Comparison of ENCODE assay signal across 16 cellular contexts in genomic region chr14:61107148-61107641, GRCh38.
DNase-seq lines count a peak whose midpoint lies in the region; ATAC-seq, FAIRE-seq and TF ChIP-seq lines count a peak whose summit lies in the region.
"Had no signal": no experiment of that assay in that cellular context is flagged by ENCODE, and none has a peak within 500 bp of the region (broad histone marks: within the 10 kb centered on the region; RNA-seq: fewer than 3 reads in every experiment).

No MANE protein-coding gene starts in this region.

- no peaks in the 10 kb centered on the region for H3K36me3 Mint-ChIP-seq in activated T-cell treated with anti-CD3 and anti-CD28 coated beads, Interleukin-2, amount 50 U/mL, for 72 hours (ENCODE audit: insufficient read depth in 2 of 2)
- H3K36me3 Mint-ChIP-seq: naive B cell; stimulated activated effector memory CD8-positive, alpha-beta T cell treated with anti-CD3 and anti-CD28 coated beads, Interleukin-12 subunit alpha, Interleukin-12 subunit beta, amount 100 ng/mL, for 72 hours had no signal

- CTCF ChIA-PET in RWPE1 (lab: Yijun Ruan, JAX), result no interaction called here

- no peak for TF ChIP-seq CTCF in RWPE1 (conservative IDR thresholded peaks at IDR 0.05; ENCODE audit: low read depth)

- no peak for FAIRE-seq in HTR-8/SVneo (lab: Jason Lieb, UNC)

- peak; percentile 72 for DNase-seq in GM03348 (ENCODE audit: low spot score)
- DNase-seq in RWPE1 (ENCODE audit: low spot score), result no peak
- peak; percentile 51 for DNase-seq in fibroblast of the conjunctiva (ENCODE audit: low read depth)
- DNase-seq in sciatic nerve (ENCODE audit: low spot score), result peak; percentile 69
- no peak for DNase-seq in glomerular visceral epithelial cell (ENCODE audit: extremely low spot score)
- no peak for DNase-seq in activated T-cell treated with anti-CD3 and anti-CD28 coated beads, Interleukin-2, amount 50 U/mL, for 72 hours
- DNase-seq in HTR-8/SVneo (ENCODE audit: insufficient read length, low spot score), result no peak
- DNase-seq in SIG-M5 (lab: John Stamatoyannopoulos, UW), result no peak
- DNase-seq: activated naive CD8-positive, alpha-beta T cell treated with anti-CD3 and anti-CD28 coated beads for 36 hours; DMS 273 treated with DMSO at 0.1 percent for 48 hours; naive B cell; NCI-H2081 treated with DMSO at 0.1 percent for 48 hours had no signal

- peaks cover 23% of the 10 kb centered on the region for H3K4me1 Mint-ChIP-seq in activated T-cell treated with anti-CD3 and anti-CD28 coated beads, Interleukin-2, amount 50 U/mL, for 72 hours (ENCODE audit: low read depth)
- H3K4me1 Mint-ChIP-seq: central memory CD8-positive, alpha-beta T cell; naive B cell had no signal

- no peaks in the 10 kb centered on the region for H3K9me3 Mint-ChIP-seq in activated T-cell treated with anti-CD3 and anti-CD28 coated beads, Interleukin-2, amount 50 U/mL, for 72 hours
- H3K9me3 Mint-ChIP-seq: stimulated activated effector memory CD8-positive, alpha-beta T cell treated with anti-CD3 and anti-CD28 coated beads, Interleukin-12 subunit alpha, Interleukin-12 subunit beta, amount 100 ng/mL, for 72 hours had no signal

- H3K27ac ChIP-seq in RWPE1, result peak overlapping the region; percentile 22; the same call in 1 of the 2 replicates
- H3K27ac ChIP-seq: hepatocyte had no signal

- intact Hi-C loops in sciatic nerve (cut with DNase I), result no loop called here

- H3K4me3 Mint-ChIP-seq in activated T-cell treated with anti-CD3 and anti-CD28 coated beads, Interleukin-2, amount 50 U/mL, for 72 hours, result no peak overlapping the region
- H3K4me3 Mint-ChIP-seq: activated naive CD8-positive, alpha-beta T cell treated with anti-CD3 and anti-CD28 coated beads for 36 hours; central memory CD8-positive, alpha-beta T cell; naive B cell; stimulated activated effector memory CD8-positive, alpha-beta T cell treated with anti-CD3 and anti-CD28 coated beads, Interleukin-12 subunit alpha, Interleukin-12 subunit beta, amount 100 ng/mL, for 72 hours had no signal

- peaks cover 14% of the 10 kb centered on the region for H3K27me3 Mint-ChIP-seq in activated T-cell treated with anti-CD3 and anti-CD28 coated beads, Interleukin-2, amount 50 U/mL, for 72 hours (ENCODE audit: low read depth)

- H3K27ac Mint-ChIP-seq in activated T-cell treated with anti-CD3 and anti-CD28 coated beads, Interleukin-2, amount 50 U/mL, for 72 hours, result no peak overlapping the region
- H3K27ac Mint-ChIP-seq: activated naive CD8-positive, alpha-beta T cell treated with anti-CD3 and anti-CD28 coated beads for 36 hours; naive B cell; stimulated activated effector memory CD8-positive, alpha-beta T cell treated with anti-CD3 and anti-CD28 coated beads, Interleukin-12 subunit alpha, Interleukin-12 subunit beta, amount 100 ng/mL, for 72 hours had no signal

- POLR2A ChIA-PET in RWPE1 (lab: Yijun Ruan, JAX; ENCODE audit: low non-redundant PET), result no interaction called here

- ATAC-seq in sciatic nerve, result peak; percentile 10
- ATAC-seq in activated T-cell treated with anti-CD3 and anti-CD28 coated beads, Interleukin-2, amount 50 U/mL, for 72 hours (replicated peaks in 1 of 2), result no peak
- ATAC-seq: left colon; stimulated activated effector memory CD8-positive, alpha-beta T cell treated with anti-CD3 and anti-CD28 coated beads, Interleukin-12 subunit alpha, Interleukin-12 subunit beta, amount 100 ng/mL, for 72 hours had no signal

Comparison
In these comparisons a context has a peak if more than half of its experiments do, and no peak if none do; other contexts are left out.
1. DNase-seq: peak in GM03348 (single experiment), fibroblast of the conjunctiva (single experiment) and sciatic nerve (single experiment); none in RWPE1 (single experiment), glomerular visceral epithelial cell (single experiment), activated T-cell treated with anti-CD3 and anti-CD28 coated beads, Interleukin-2, amount 50 U/mL, for 72 hours (0 of 2), HTR-8/SVneo (single experiment) and SIG-M5 (single experiment).